In the genomic region with DNA sequence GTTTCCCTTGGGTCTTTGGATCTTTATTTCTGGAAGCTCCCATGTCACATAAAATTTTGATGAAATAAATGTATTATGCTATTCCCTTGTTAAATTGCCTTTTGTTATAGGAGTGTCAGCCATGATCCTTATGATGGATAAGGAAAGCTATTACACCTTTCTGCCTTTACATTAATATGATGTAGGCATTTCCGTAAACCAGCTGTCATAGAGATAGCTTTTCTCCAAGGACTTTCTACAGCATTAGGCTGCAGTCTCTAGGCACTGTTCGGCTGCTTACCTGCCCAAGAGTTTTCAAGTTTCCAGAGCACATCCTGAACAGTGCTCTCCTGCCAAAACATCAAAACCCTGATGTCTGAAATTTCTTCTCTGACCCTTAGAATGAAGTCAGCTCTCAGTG, we compare ENCODE assay signal across 24 cellular contexts.
DNase-seq lines count a peak whose midpoint lies in the region; ATAC-seq, FAIRE-seq and TF ChIP-seq lines count a peak whose summit lies in the region.
"Had no signal": no experiment of that assay in that cellular context is flagged by ENCODE, and none has a peak within 500 bp of the region (broad histone marks: within the 10 kb centered on the region; RNA-seq: fewer than 3 reads in every experiment).

No MANE protein-coding gene starts in this region.

- H3K27me3 Mint-ChIP-seq in astrocyte (ENCODE audit: low read depth, unreplicated experiment) (peaks cover 3% of the 10 kb centered on the region), mesothelial cell of epicardium (ENCODE audit: low read depth) (no peaks in the 10 kb centered on the region)

- no peaks in the 10 kb centered on the region for H3K79me2 ChIP-seq in HCT116 (ENCODE audit: insufficient read depth, low read length)
- no peaks in the 10 kb centered on the region for H3K79me2 ChIP-seq in astrocyte (ENCODE audit: insufficient read depth, low read length)
- H3K79me2 ChIP-seq in smooth muscle cell (ENCODE audit: low read depth), result no peaks in the 10 kb centered on the region

- CTCF ChIA-PET in HCT116 (lab: Charles Lee), result no interaction called here

- no peak for TF ChIP-seq CTCF in HCT116 (IDR thresholded peaks at IDR 0.05 in 2 of 3, conservative IDR thresholded peaks at IDR 0.05 in 1 of 3; ENCODE audit: borderline replicate concordance in 1 of 3, insufficient read depth in 1 of 3, low read depth in 2 of 3, low read length in 2 of 3)
- no peak for TF ChIP-seq CTCF in astrocyte (IDR thresholded peaks at IDR 0.05; ENCODE audit: insufficient read depth, low read depth, low read length)
- TF ChIP-seq CTCF in mesothelial cell of epicardium (IDR thresholded peaks at IDR 0.05; ENCODE audit: unreplicated experiment), result no peak
- TF ChIP-seq CTCF in smooth muscle cell (IDR thresholded peaks at IDR 0.05; ENCODE audit: borderline replicate concordance, insufficient read depth, poor library complexity, severe bottlenecking), result no peak

- TF ChIP-seq POLR2A in HCT116 (IDR thresholded peaks at IDR 0.05; ENCODE audit: borderline replicate concordance, extremely low read depth, insufficient read depth, insufficient read length), result no peak

- peaks cover 6% of the 10 kb centered on the region for H3F3A ChIP-seq in smooth muscle cell (ENCODE audit: low read depth)

- POLR2A ChIA-PET in HCT116 (lab: Charles Lee), result no interaction called here

- H3K4me2 ChIP-seq in HCT116 (ENCODE audit: low read length) (peak overlapping the region; percentile 44), astrocyte (ENCODE audit: low read length) (peak overlapping the region; percentile 4), smooth muscle cell (peak overlapping the region; percentile 19)
- H3K4me2 ChIP-seq: BLaER1 treated with 17β-estradiol and CSF1 and Interleukin-3, amounts not matched to agents 10 nM and 100 nM had no signal

- H3K9me3 ChIP-seq in HCT116 (ENCODE audit: control insufficient read depth in 1 of 2, insufficient read depth in 1 of 2, low read depth in 1 of 2, low read length in 2 of 2) (no peaks in the 10 kb centered on the region), astrocyte (ENCODE audit: insufficient read depth, low read depth, low read length) (no peaks in the 10 kb centered on the region), smooth muscle cell (replicated peaks; ENCODE audit: low read depth) (no peaks in the 10 kb centered on the region)
- H3K9me3 ChIP-seq: BLaER1 treated with 17β-estradiol and CSF1 and Interleukin-3, amounts not matched to agents 10 nM and 100 nM; SJSA1 had no signal

- H3K9me2 ChIP-seq in HCT116 (ENCODE audit: insufficient read depth), result no peaks in the 10 kb centered on the region

- no peak for FAIRE-seq in astrocyte (lab: Jason Lieb, UNC)
- FAIRE-seq: GM18507, HepG2 had no signal

- H2AFZ ChIP-seq in HCT116 (ENCODE audit: low read depth, low read length, poor library complexity, severe bottlenecking) (peak overlapping the region; percentile 24), astrocyte (ENCODE audit: low read depth, low read length) (no peak overlapping the region), smooth muscle cell (ENCODE audit: low read depth) (no peak overlapping the region)
- H2AFZ ChIP-seq: GM23248 had no signal

- H3K27me3 ChIP-seq in HCT116 (ENCODE audit: insufficient read depth, low read length), result no peaks in the 10 kb centered on the region
- H3K27me3 ChIP-seq in astrocyte (ENCODE audit: insufficient read depth, low read length), result no peaks in the 10 kb centered on the region
- no peaks in the 10 kb centered on the region for H3K27me3 ChIP-seq in smooth muscle cell (ENCODE audit: low read depth)
- H3K27me3 ChIP-seq: BLaER1 treated with 17β-estradiol and CSF1 and Interleukin-3, amounts not matched to agents 10 nM and 100 nM; SJSA1 had no signal

- peak; percentile 55 for ATAC-seq in HCT116
- ATAC-seq: HepG2, Right ventricle myocardium inferior had no signal

- peaks cover 45% of the 10 kb centered on the region for H3K4me1 Mint-ChIP-seq in astrocyte (ENCODE audit: low read depth, unreplicated experiment)
- peaks cover 16% of the 10 kb centered on the region for H3K4me1 Mint-ChIP-seq in mesothelial cell of epicardium
- H3K4me1 Mint-ChIP-seq: CD4-positive, alpha-beta memory T cell had no signal

- peaks cover 8 to 12% of the 10 kb centered on the region in 2 experiments; a peak in 3 of 4 replicates for H3K4me1 ChIP-seq in HCT116 (ENCODE audit: control insufficient read depth in 1 of 2, insufficient read depth in 2 of 2, low read length in 2 of 2)
- H3K4me1 ChIP-seq in astrocyte (ENCODE audit: insufficient read depth, low read length), result no peaks in the 10 kb centered on the region
- peaks cover 28% of the 10 kb centered on the region for H3K4me1 ChIP-seq in smooth muscle cell (ENCODE audit: low read depth)
- H3K4me1 ChIP-seq: BLaER1 treated with 17β-estradiol and CSF1 and Interleukin-3, amounts not matched to agents 10 nM and 100 nM; SJSA1 had no signal

- H3K36me3 ChIP-seq in HCT116 (ENCODE audit: control insufficient read depth in 1 of 2, insufficient read depth in 2 of 2, low read length in 2 of 2) (no peaks in the 10 kb centered on the region), astrocyte (ENCODE audit: insufficient read depth, low read length) (no peaks in the 10 kb centered on the region), smooth muscle cell (ENCODE audit: low read depth) (no peaks in the 10 kb centered on the region)
- H3K36me3 ChIP-seq: BLaER1 treated with 17β-estradiol and CSF1 and Interleukin-3, amounts not matched to agents 10 nM and 100 nM; SJSA1 had no signal

- peaks cover 1% of the 10 kb centered on the region for H3K9me3 Mint-ChIP-seq in astrocyte (ENCODE audit: unreplicated experiment)
- H3K9me3 Mint-ChIP-seq in mesothelial cell of epicardium, result peaks cover 3% of the 10 kb centered on the region
- H3K9me3 Mint-ChIP-seq: CD4-positive, alpha-beta memory T cell; H9 had no signal

- RAD21 ChIA-PET in HCT116 (lab: Charles Lee; ENCODE audit: low non-redundant PET in 1 of 2, low total read pairs in 2 of 2, uncharacterized antibody in 2 of 2, unreplicated experiment in 2 of 2), result no interaction called here

- DNase-seq in HCT116 (ENCODE audit: low read depth, low spot score) (no peak), astrocyte (ENCODE audit: low read depth) (no peak), mesothelial cell of epicardium (ENCODE audit: low spot score in 2 of 2, unreplicated experiment in 2 of 2) (no peak), smooth muscle cell (lab: John Stamatoyannopoulos, UW; ENCODE audit: unreplicated experiment) (no peak), A172 (ENCODE audit: low spot score) (no peak), UCSD-AML1 (lab: John Stamatoyannopoulos, UW; ENCODE audit: unreplicated experiment) (no peak), posterior vena cava (ENCODE audit: low spot score) (no peak)
- DNase-seq: CD4-positive, alpha-beta memory T cell; DMS153; H9; KBM-7; NCI-H1092; NCI-H1436; NCI-H1930; NCI-H510A treated with DMSO at 0.1 percent for 48 hours; NCI-H748 treated with DMSO at 0.1 percent for 48 hours; NK-92 treated with Interleukin-12 subunit alpha and Interleukin-12 subunit beta, amount 100 ng/mL, for 24 hours had no signal

- H3K36me3 Mint-ChIP-seq in astrocyte (ENCODE audit: low read depth, unreplicated experiment) (no peaks in the 10 kb centered on the region), mesothelial cell of epicardium (no peaks in the 10 kb centered on the region)
- H3K36me3 Mint-ChIP-seq: CD4-positive, alpha-beta memory T cell had no signal

- no peak for TF ChIP-seq RAD21 in HCT116 (IDR thresholded peaks at IDR 0.05; ENCODE audit: low read depth)

- H4K20me1 ChIP-seq in HCT116 (ENCODE audit: insufficient read depth) (no peaks in the 10 kb centered on the region), astrocyte (ENCODE audit: insufficient read depth, low read length) (no peaks in the 10 kb centered on the region), smooth muscle cell (ENCODE audit: low read depth) (no peaks in the 10 kb centered on the region)
- H4K20me1 ChIP-seq: BLaER1 treated with 17β-estradiol and CSF1 and Interleukin-3, amounts not matched to agents 10 nM and 100 nM had no signal

- no peak overlapping the region for H3K27ac ChIP-seq in HCT116 (ENCODE audit: low read depth, low read length)
- H3K27ac ChIP-seq in astrocyte (ENCODE audit: low read depth, low read length), result no peak overlapping the region
- H3K27ac ChIP-seq in smooth muscle cell (ENCODE audit: low read depth), result peak overlapping the region; percentile 56
- H3K27ac ChIP-seq: BLaER1 treated with 17β-estradiol and CSF1 and Interleukin-3, amounts not matched to agents 10 nM and 100 nM; GM23248; HL-60; SJSA1 had no signal

- H3K9ac ChIP-seq in HCT116 (ENCODE audit: low read length) (no peak overlapping the region), astrocyte (ENCODE audit: low read length) (no peak overlapping the region), smooth muscle cell (ENCODE audit: low read depth) (no peak overlapping the region)
- H3K9ac ChIP-seq: BLaER1 treated with 17β-estradiol and CSF1 and Interleukin-3, amounts not matched to agents 10 nM and 100 nM; GM23248 had no signal

- WGBS in smooth muscle cell (ENCODE audit: low lambda C conversion rate), result 87% methylated on average over 2 of the region's 2 CpGs

- H3K4me3 ChIP-seq in HCT116 (replicated peaks in 1 of 2; ENCODE audit: low read depth in 1 of 2, low read length in 2 of 2) (no peak overlapping the region), astrocyte (ENCODE audit: insufficient read depth, low read depth, low read length) (no peak overlapping the region), smooth muscle cell (no peak overlapping the region)
- H3K4me3 ChIP-seq: BLaER1 treated with 17β-estradiol and CSF1 and Interleukin-3, amounts not matched to agents 10 nM and 100 nM; GM23248; SJSA1 had no signal

- peak overlapping the region; percentile 85 for H3K27ac Mint-ChIP-seq in astrocyte (ENCODE audit: unreplicated experiment)
- peak overlapping the region; percentile 23 for H3K27ac Mint-ChIP-seq in mesothelial cell of epicardium
- H3K27ac Mint-ChIP-seq: H9 had no signal

- intact Hi-C loops in HCT116 (cut with micrococcal nuclease) (no loop called here), posterior vena cava (cut with DNase I) (no loop called here)

- BruUV-seq in HCT116 (replicated peaks; lab: Mats Ljungman, UMichigan), result no TSS peak

- H3K4me3 Mint-ChIP-seq in astrocyte (ENCODE audit: unreplicated experiment), result no peak overlapping the region
- no peak overlapping the region for H3K4me3 Mint-ChIP-seq in mesothelial cell of epicardium
- H3K4me3 Mint-ChIP-seq: CD4-positive, alpha-beta memory T cell; H9 had no signal

TF ChIP-seq in HCT116, 20 proteins besides CTCF, POLR2A, EP300 and RAD21:
- no peak for TF ChIP-seq YY1 (IDR thresholded peaks at IDR 0.05; ENCODE audit: extremely low read depth, insufficient replicate concordance, low read depth, low read length)
- TF ChIP-seq, protein P1, sequence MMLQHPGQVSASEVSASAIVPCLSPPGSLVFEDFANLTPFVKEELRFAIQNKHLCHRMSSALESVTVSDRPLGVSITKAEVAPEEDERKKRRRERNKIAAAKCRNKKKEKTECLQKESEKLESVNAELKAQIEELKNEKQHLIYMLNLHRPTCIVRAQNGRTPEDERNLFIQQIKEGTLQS (IDR thresholded peaks at IDR 0.05), result no peak
- TF ChIP-seq EZH2phosphoT487 (IDR thresholded peaks at IDR 0.05; ENCODE audit: borderline replicate concordance), result no peak
- TF ChIP-seq POLR2AphosphoS5 (IDR thresholded peaks at IDR 0.05; ENCODE audit: low read depth, low read length), result no peak
- no peak for TF ChIP-seq ZNF274 (IDR thresholded peaks at IDR 0.05; ENCODE audit: low read depth, low read length)
